In genomic region chr7:23687011-23687410, GRCh38 we compare ENCODE assay signal across 1 cellular context.
TF ChIP-seq lines count a peak whose summit lies in the region.

No MANE protein-coding gene starts in this region.

TF ChIP-seq in IMR-90, 13 proteins besides CTCF, POLR2A, EP300 and RAD21:
- TF ChIP-seq FOS (IDR thresholded peaks at IDR 0.05; ENCODE audit: low read depth, low read length) (no peak), SMC3 (IDR thresholded peaks at IDR 0.05; ENCODE audit: low read depth, low read length) (no peak), RFX5 (IDR thresholded peaks at IDR 0.05; ENCODE audit: low read depth, low read length) (no peak), CHD1 (IDR thresholded peaks at IDR 0.05; ENCODE audit: low read depth, low read length) (no peak), USF2 (IDR thresholded peaks at IDR 0.05; ENCODE audit: low read depth, low read length) (no peak), BHLHE40 (IDR thresholded peaks at IDR 0.05; ENCODE audit: low read depth, low read length) (no peak), MXI1 (IDR thresholded peaks at IDR 0.05; ENCODE audit: borderline replicate concordance, low read depth, low read length) (no peak), RCOR1 (IDR thresholded peaks at IDR 0.05; ENCODE audit: insufficient replicate concordance, low read length) (no peak), ELK1 (IDR thresholded peaks at IDR 0.05; ENCODE audit: borderline replicate concordance, low read depth, low read length) (no peak), CEBPB (IDR thresholded peaks at IDR 0.05; ENCODE audit: low read depth, low read length) (no peak), MAZ (IDR thresholded peaks at IDR 0.05; ENCODE audit: borderline replicate concordance, low read depth, low read length) (no peak)
